ENCODE assay signal across 8 cellular contexts in genomic region chr11:119584193-119585037, GRCh38.
DNase-seq lines count a peak whose midpoint lies in the region; ATAC-seq and TF ChIP-seq lines count a peak whose summit lies in the region.

No MANE protein-coding gene starts in this region.

- ATAC-seq in psoas muscle = peak in 2 of 4 donors; percentile 19 to 44

- H3K36me3 ChIP-seq in psoas muscle (ENCODE audit: insufficient read depth in 1 of 2, low read depth in 1 of 2) = no peaks in the 10 kb centered on the region

- peaks cover 6% of the 10 kb centered on the region for H3K4me1 ChIP-seq in psoas muscle

- no peak overlapping the region for H3K27ac ChIP-seq in psoas muscle

- H3K36me3 Mint-ChIP-seq in activated CD4-positive, alpha-beta T cell treated with anti-CD3 and anti-CD28 coated beads, Interleukin-2, amount 10 ng/mL, durations not matched to agents 24 days and 14 days (ENCODE audit: low read depth) = no peaks in the 10 kb centered on the region

- H3K4me1 Mint-ChIP-seq in activated CD4-positive, alpha-beta T cell treated with anti-CD3 and anti-CD28 coated beads, Interleukin-2, amount 10 ng/mL, durations not matched to agents 24 days and 14 days = peaks cover 7% of the 10 kb centered on the region

- peak overlapping the region; percentile 60 for H3K4me3 Mint-ChIP-seq in activated CD4-positive, alpha-beta T cell treated with anti-CD3 and anti-CD28 coated beads, Interleukin-2, amount 10 ng/mL, durations not matched to agents 24 days and 14 days

- TF ChIP-seq CTCF in psoas muscle (IDR thresholded peaks at IDR 0.05) = no peak

- intact Hi-C loops in activated CD4-positive, alpha-beta T cell treated with anti-CD3 and anti-CD28 coated beads, Interleukin-2, amount 10 ng/mL, durations not matched to agents 24 days and 14 days (cut with micrococcal nuclease) = no loop called here
- intact Hi-C loops in psoas muscle (cut with DNase I) = no loop called here

- DNase-seq in activated CD4-positive, alpha-beta T cell treated with anti-CD3 and anti-CD28 coated beads, Interleukin-2, amount 10 ng/mL, durations not matched to agents 24 days and 14 days = peak; percentile 58
- DNase-seq in activated CD4-positive, alpha-beta T cell treated with anti-CD3 and anti-CD28 coated beads, Interleukin-2, amount 50 U/mL, for 4 hours = no peak
- DNase-seq in NCI-H345 treated with DMSO at 0.1 percent for 48 hours (lab: John Stamatoyannopoulos, UW; ENCODE audit: unreplicated experiment) = peak; percentile 45
- peak in 49 of 58 donors; percentile 17 to 73 (median 54) for DNase-seq in anterior cingulate cortex (lab: John Stamatoyannopoulos, UW)
- peak; percentile 51 to 67 for DNase-seq in hippocampal formation (lab: John Stamatoyannopoulos, UW)
- peak; percentile 35 to 61 for DNase-seq in psoas muscle
- DNase-seq in activated gamma-delta T cell treated with Interleukin-2 at 50 U/mL for 16 hours = no peak
- no peak for DNase-seq in cerebellar nuclear complex (lab: John Stamatoyannopoulos, UW)

- H3K27me3 ChIP-seq in psoas muscle (ENCODE audit: insufficient read depth in 3 of 3, low read length in 2 of 3) = peaks cover 0 to 63% (median 6%) of the 10 kb centered on the region in 3 donors

- no peaks in the 10 kb centered on the region for H3K9me3 ChIP-seq in psoas muscle

- no peaks in the 10 kb centered on the region for H3K9me3 Mint-ChIP-seq in activated CD4-positive, alpha-beta T cell treated with anti-CD3 and anti-CD28 coated beads, Interleukin-2, amount 10 ng/mL, durations not matched to agents 24 days and 14 days

- peaks cover 52% of the 10 kb centered on the region for H3K27me3 Mint-ChIP-seq in activated CD4-positive, alpha-beta T cell treated with anti-CD3 and anti-CD28 coated beads, Interleukin-2, amount 10 ng/mL, durations not matched to agents 24 days and 14 days

- no peak overlapping the region for H3K27ac Mint-ChIP-seq in activated CD4-positive, alpha-beta T cell treated with anti-CD3 and anti-CD28 coated beads, Interleukin-2, amount 10 ng/mL, durations not matched to agents 24 days and 14 days

- 1 to 2% (median 1%) methylated on average over 56 of the region's 56 CpGs for WGBS in psoas muscle, 3 donors

- H3K4me3 ChIP-seq in psoas muscle = peak overlapping the region; percentile 55

Comparison
In these comparisons a context has a peak if more than half of its experiments do, and no peak if none do; other contexts are left out.
1. DNase-seq: peak in activated CD4-positive, alpha-beta T cell treated with anti-CD3 and anti-CD28 coated beads, Interleukin-2, amount 10 ng/mL, durations not matched to agents 24 days and 14 days (single experiment), NCI-H345 treated with DMSO at 0.1 percent for 48 hours (single experiment), anterior cingulate cortex (49 of 58), hippocampal formation (2 of 2) and psoas muscle (2 of 2); none in activated CD4-positive, alpha-beta T cell treated with anti-CD3 and anti-CD28 coated beads, Interleukin-2, amount 50 U/mL, for 4 hours (0 of 2), activated gamma-delta T cell treated with Interleukin-2 at 50 U/mL for 16 hours (single experiment) and cerebellar nuclear complex (0 of 2).